In the genomic region with DNA sequence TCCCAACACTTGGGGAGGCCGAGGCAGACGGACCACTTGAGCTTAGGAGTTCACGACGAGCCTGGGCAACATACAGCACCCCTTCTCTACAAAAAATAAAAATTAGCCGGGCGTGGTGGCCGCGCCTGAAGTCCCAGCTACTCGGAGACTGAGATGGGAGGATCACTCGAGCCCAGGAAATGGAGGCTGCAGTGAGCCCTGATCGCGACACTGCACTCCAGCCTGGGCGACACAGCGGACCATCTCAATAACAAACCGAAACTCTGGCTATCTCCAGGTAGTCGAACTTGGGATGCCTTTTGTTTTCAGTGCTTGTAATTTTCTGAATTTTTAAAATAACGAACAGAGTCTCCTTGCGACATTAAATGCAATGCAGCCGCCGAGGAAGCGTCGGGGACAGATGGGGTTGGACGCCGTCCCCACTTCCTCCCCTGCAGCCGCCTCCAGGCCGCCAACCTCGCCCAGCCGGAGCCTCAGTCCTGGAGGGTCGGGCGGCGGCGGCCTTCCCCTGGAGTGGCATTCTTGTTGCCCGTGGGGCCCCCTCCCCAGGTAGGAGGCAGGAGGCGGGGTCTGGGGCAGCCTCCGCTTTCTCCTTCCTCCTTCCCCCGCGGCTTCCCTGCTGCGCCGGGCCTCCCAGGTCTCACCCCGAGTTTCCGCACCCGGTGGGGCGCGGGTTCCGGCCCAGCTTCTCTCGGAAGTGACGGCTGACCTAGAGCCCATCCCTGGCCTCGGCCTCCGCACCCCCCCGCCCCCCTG, we compare ENCODE assay signal across 1 cellular context.
TF ChIP-seq lines count a peak whose summit lies in the region.

No MANE protein-coding gene starts in this region.

TF ChIP-seq in H1, 55 proteins besides CTCF, POLR2A, EP300 and RAD21 (continued from another document):
- TF ChIP-seq, protein P1, sequence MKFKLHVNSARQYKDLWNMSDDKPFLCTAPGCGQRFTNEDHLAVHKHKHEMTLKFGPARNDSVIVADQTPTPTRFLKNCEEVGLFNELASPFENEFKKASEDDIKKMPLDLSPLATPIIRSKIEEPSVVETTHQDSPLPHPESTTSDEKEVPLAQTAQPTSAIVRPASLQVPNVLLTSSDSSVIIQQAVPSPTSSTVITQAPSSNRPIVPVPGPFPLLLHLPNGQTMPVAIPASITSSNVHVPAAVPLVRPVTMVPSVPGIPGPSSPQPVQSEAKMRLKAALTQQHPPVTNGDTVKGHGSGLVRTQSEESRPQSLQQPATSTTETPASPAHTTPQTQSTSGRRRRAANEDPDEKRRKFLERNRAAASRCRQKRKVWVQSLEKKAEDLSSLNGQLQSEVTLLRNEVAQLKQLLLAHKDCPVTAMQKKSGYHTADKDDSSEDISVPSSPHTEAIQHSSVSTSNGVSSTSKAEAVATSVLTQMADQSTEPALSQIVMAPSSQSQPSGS (IDR thresholded peaks at IDR 0.05; ENCODE audit: low read length), result no peak
- TF ChIP-seq TAF7 (optimal IDR thresholded peaks at IDR 0.05; ENCODE audit: borderline replicate concordance, low read depth, low read length) (no peak), HDAC2 (IDR thresholded peaks at IDR 0.05; ENCODE audit: borderline replicate concordance in 1 of 2, low read depth in 2 of 2, low read length in 2 of 2) (no peak), SUZ12 (IDR thresholded peaks at IDR 0.05; ENCODE audit: low read length) (peak; percentile 72), CHD1 (IDR thresholded peaks at IDR 0.05; ENCODE audit: low read depth, low read length) (no peak), NANOG (IDR thresholded peaks at IDR 0.05; ENCODE audit: insufficient read depth, low read depth, low read length, poor library complexity, severe bottlenecking) (no peak), TAF1 (IDR thresholded peaks at IDR 0.05; ENCODE audit: low read depth, low read length) (no peak), BCL11A (IDR thresholded peaks at IDR 0.05; ENCODE audit: low read depth in 2 of 2, low read length in 2 of 2) (no peak), CHD2 (IDR thresholded peaks at IDR 0.05; ENCODE audit: low read length) (no peak), YY1 (IDR thresholded peaks at IDR 0.05; ENCODE audit: low read depth, low read length) (no peak), TCF12 (IDR thresholded peaks at IDR 0.05; ENCODE audit: low read depth, low read length) (0 out of 2 replicates have a peak, but pooled peaks have one; percentile 6), JUND (IDR thresholded peaks at IDR 0.05; ENCODE audit: low read length) (no peak), RBBP5 (IDR thresholded peaks at IDR 0.05; ENCODE audit: borderline replicate concordance, low read depth, low read length) (no peak), KDM1A (IDR thresholded peaks at IDR 0.05; ENCODE audit: borderline replicate concordance, low read length) (0 out of 2 replicates have a peak, but pooled peaks have one; percentile 42), KDM4A (IDR thresholded peaks at IDR 0.05; ENCODE audit: low read depth, low read length, severe bottlenecking) (no peak), CTBP2 (IDR thresholded peaks at IDR 0.05; ENCODE audit: borderline replicate concordance, insufficient read depth, insufficient read length, low read length) (no peak), FOSL1 (IDR thresholded peaks at IDR 0.05; ENCODE audit: insufficient read depth, low read depth, low read length) (no peak)
